8 cellular contexts compared by ENCODE assay signal in the genomic region with DNA sequence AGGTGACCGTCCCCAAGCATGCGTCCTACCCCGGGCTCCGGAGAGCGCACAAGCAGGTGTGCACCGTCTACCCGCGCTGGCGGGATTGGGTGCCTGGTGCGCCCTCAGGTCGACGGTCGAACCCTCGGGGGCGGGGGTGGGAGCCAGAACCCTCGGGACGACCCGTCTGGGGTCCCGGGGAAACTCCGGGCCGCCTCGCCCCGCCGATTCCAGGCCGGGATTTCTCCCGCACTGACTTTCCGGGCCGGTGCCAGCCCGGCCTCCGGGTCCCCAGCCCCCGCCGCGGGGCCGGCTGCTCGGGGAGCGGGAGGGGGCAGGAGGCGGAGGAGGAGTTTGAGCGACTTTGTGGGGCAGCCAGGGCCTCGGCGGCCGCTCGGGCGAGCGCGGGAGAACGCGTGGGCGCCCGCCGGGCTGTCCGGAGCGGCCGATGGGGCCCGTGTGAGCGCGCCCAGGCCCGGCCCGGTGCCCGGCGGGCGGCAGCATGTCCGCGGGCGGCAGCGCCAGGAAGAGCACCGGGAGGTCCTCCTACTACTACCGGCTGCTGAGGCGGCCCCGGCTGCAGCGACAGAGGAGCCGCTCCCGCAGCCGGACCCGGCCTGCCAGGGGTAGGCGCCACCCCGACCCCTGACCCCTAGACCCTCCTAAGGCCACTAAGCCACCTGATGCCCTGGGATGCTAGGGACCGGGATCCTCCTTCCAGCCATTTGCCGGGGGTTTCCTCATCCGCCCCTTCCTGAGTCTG. TPM values are rescaled to one million over a fixed set of nuclear protein-coding genes. Genes with fewer than 3 reads are reported as not detected.
A peak's percentile ranks its signal among the peaks of the same experiment; 100 is the strongest.
DNase-seq lines count a peak whose midpoint lies in the region; ATAC-seq, FAIRE-seq and TF ChIP-seq lines count a peak whose summit lies in the region.

A gene (plus strand): TSS at position 340 of the 742 bp plus-strand sequence. CDS start 142 bp downstream, at position 482.

- FAIRE-seq in endothelial cell of umbilical vein (lab: Jason Lieb, UNC) = peak; percentile 69

- POLR2A ChIA-PET in endothelial cell of umbilical vein (lab: Charles Lee) = no interaction called here

- DNase-seq in activated T-cell treated with anti-CD3 and anti-CD28 coated beads, Interleukin-2, amount 50 U/mL, for 24 hours = no peak
- DNase-seq in activated T-cell treated with anti-CD3 and anti-CD28 coated beads, Interleukin-2, amount 50 U/mL, for 1 hour = no peak
- DNase-seq in SJCRH30 (peak; percentile 83 to 85), endothelial cell of umbilical vein (ENCODE audit: low read depth, low spot score) (peak; percentile 59), midbrain (lab: John Stamatoyannopoulos, UW) (peak; percentile 84), tibial artery (peak; percentile 47 to 78), germinal center (ENCODE audit: low spot score) (no peak)

- TF ChIP-seq CTCF in endothelial cell of umbilical vein (IDR thresholded peaks at IDR 0.05; ENCODE audit: extremely low read depth in 1 of 2, insufficient read depth in 1 of 2, low read depth in 1 of 2, low read length in 2 of 2) (no peak), tibial artery (IDR thresholded peaks at IDR 0.05) (no peak)

- no peak within 1 kb of the TSS for H3K27ac Mint-ChIP-seq in activated T-cell treated with anti-CD3 and anti-CD28 coated beads, Interleukin-2, amount 50 U/mL, for 24 hours

- CTCF ChIA-PET in endothelial cell of umbilical vein (lab: Charles Lee) = interaction anchor here (0.8 to 3.4 kb wide), 6 partner anchors 9 to 32 kb away, joined by 3 to 24 read pairs (median 6); no protein-coding TSS in a partner anchor

- H3K4me3 ChIP-seq in SJCRH30 (peak within 1 kb of the TSS; percentile 78), endothelial cell of umbilical vein (replicated peaks in 1 of 3; ENCODE audit: insufficient read depth in 1 of 3, low read depth in 1 of 3, low read length in 3 of 3) (peak within 1 kb of the TSS; percentile 58 to 76 (median 69)), tibial artery (peak within 1 kb of the TSS; percentile 56 to 63)

- no TSS peak for BruUV-seq in endothelial cell of umbilical vein (replicated peaks; lab: Mats Ljungman, UMichigan)

- H3K79me2 ChIP-seq in endothelial cell of umbilical vein (ENCODE audit: control insufficient read depth, insufficient read depth, low read length) = no peaks in the 10 kb centered on the region

- H3K27me3 Mint-ChIP-seq in activated T-cell treated with anti-CD3 and anti-CD28 coated beads, Interleukin-2, amount 50 U/mL, for 24 hours = peaks cover 73% of the 10 kb centered on the region

- intact Hi-C loops in endothelial cell of umbilical vein (cut with micrococcal nuclease) = loop anchor here (1.0 kb wide), 2 partner anchors 12 to 101 kb away; no protein-coding TSS in a partner anchor
- intact Hi-C loops in tibial artery (cut with DNase I; ENCODE audit: low total_unique reads) = no loop called here

- no peaks in the 10 kb centered on the region for H3K9me3 ChIP-seq in SJCRH30 (replicated peaks)
- H3K9me3 ChIP-seq in endothelial cell of umbilical vein (replicated peaks; ENCODE audit: control insufficient read depth, insufficient read depth, low read length) = no peaks in the 10 kb centered on the region
- H3K9me3 ChIP-seq in tibial artery = no peaks in the 10 kb centered on the region

- H4K20me1 ChIP-seq in endothelial cell of umbilical vein (replicated peaks; ENCODE audit: control insufficient read depth, extremely low read depth, insufficient read depth, low read length) = no peaks in the 10 kb centered on the region

- H3K9ac ChIP-seq in endothelial cell of umbilical vein (replicated peaks; ENCODE audit: extremely low read depth, insufficient read depth, low read length) = peak within 1 kb of the TSS; percentile 70

- H3K4me1 ChIP-seq in SJCRH30 (peaks cover 21% of the 10 kb centered on the region), endothelial cell of umbilical vein (ENCODE audit: control insufficient read depth, extremely low read depth, insufficient read depth, low read length) (peaks cover 25% of the 10 kb centered on the region), tibial artery (peaks cover 7 to 34% (median 27%) of the 10 kb centered on the region in 4 donors)

- H2AFZ ChIP-seq in endothelial cell of umbilical vein (ENCODE audit: low read depth, low read length) = peak within 1 kb of the TSS; percentile 76

- peak within 1 kb of the TSS; percentile 83 for H3K4me2 ChIP-seq in endothelial cell of umbilical vein (ENCODE audit: insufficient read depth, low read length)

- no peaks in the 10 kb centered on the region for H3K9me3 Mint-ChIP-seq in activated T-cell treated with anti-CD3 and anti-CD28 coated beads, Interleukin-2, amount 50 U/mL, for 24 hours

- no peaks in the 10 kb centered on the region for H3K27me3 ChIP-seq in SJCRH30
- no peaks in the 10 kb centered on the region for H3K27me3 ChIP-seq in endothelial cell of umbilical vein (ENCODE audit: control insufficient read depth in 2 of 2, insufficient read depth in 2 of 2, low read length in 2 of 2)
- H3K27me3 ChIP-seq in tibial artery = no peaks in the 10 kb centered on the region

- no peak for ATAC-seq in GM19328 (IDR thresholded peaks at IDR 0.05; ENCODE audit: unreplicated experiment)

- peaks cover 16% of the 10 kb centered on the region for H3K4me1 Mint-ChIP-seq in activated T-cell treated with anti-CD3 and anti-CD28 coated beads, Interleukin-2, amount 50 U/mL, for 24 hours (ENCODE audit: low read depth)

- no peaks in the 10 kb centered on the region for H3K36me3 ChIP-seq in SJCRH30
- no peaks in the 10 kb centered on the region for H3K36me3 ChIP-seq in endothelial cell of umbilical vein (ENCODE audit: control insufficient read depth in 2 of 2, extremely low read depth in 1 of 2, insufficient read depth in 2 of 2, low read length in 2 of 2)
- no peaks in the 10 kb centered on the region for H3K36me3 ChIP-seq in tibial artery

- peak; percentile 58 for TF ChIP-seq POLR2A in endothelial cell of umbilical vein (IDR thresholded peaks at IDR 0.05; ENCODE audit: low read depth, low read length)

- H3K4me3 Mint-ChIP-seq in activated T-cell treated with anti-CD3 and anti-CD28 coated beads, Interleukin-2, amount 50 U/mL, for 24 hours = peak within 1 kb of the TSS; percentile 38

- peak within 1 kb of the TSS; percentile 17; the same call in 1 of the 2 replicates for H3K27ac ChIP-seq in SJCRH30
- no peak within 1 kb of the TSS for H3K27ac ChIP-seq in endothelial cell of umbilical vein (ENCODE audit: insufficient read depth, low read depth, low read length)
- H3K27ac ChIP-seq in tibial artery = peak within 1 kb of the TSS; percentile 52 to 65

- H3K9me1 ChIP-seq in endothelial cell of umbilical vein (replicated peaks; ENCODE audit: control insufficient read depth, extremely low read depth, insufficient read depth, low read length) = no peaks in the 10 kb centered on the region

- no peaks in the 10 kb centered on the region for H3K36me3 Mint-ChIP-seq in activated T-cell treated with anti-CD3 and anti-CD28 coated beads, Interleukin-2, amount 50 U/mL, for 24 hours (ENCODE audit: low read depth)

- dilution Hi-C loops in endothelial cell of umbilical vein (cut with MboI; ENCODE audit: extremely low pct_ligation_motif_present, low sequenced_read_pairs) = no loop called here

TF ChIP-seq in endothelial cell of umbilical vein, 7 proteins besides CTCF, POLR2A, EP300 and RAD21:
- TF ChIP-seq JUN (IDR thresholded peaks at IDR 0.05; ENCODE audit: borderline replicate concordance, insufficient read depth, insufficient read length, low read depth) = no peak
- TF ChIP-seq, protein P1, sequence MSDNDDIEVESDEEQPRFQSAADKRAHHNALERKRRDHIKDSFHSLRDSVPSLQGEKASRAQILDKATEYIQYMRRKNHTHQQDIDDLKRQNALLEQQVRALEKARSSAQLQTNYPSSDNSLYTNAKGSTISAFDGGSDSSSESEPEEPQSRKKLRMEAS (IDR thresholded peaks at IDR 0.05; ENCODE audit: insufficient read depth, insufficient read length) = no peak
- peak; percentile 35 for TF ChIP-seq EZH2 (IDR thresholded peaks at IDR 0.05; ENCODE audit: borderline replicate concordance, low read depth, low read length, severe bottlenecking)
- peak; percentile 49 for TF ChIP-seq POLR2AphosphoS5 (IDR thresholded peaks at IDR 0.05; ENCODE audit: insufficient read depth, low read depth, low read length)
- TF ChIP-seq MYC (IDR thresholded peaks at IDR 0.05; ENCODE audit: low read depth, low read length) = no peak
- no peak for TF ChIP-seq FOS (IDR thresholded peaks at IDR 0.05; ENCODE audit: borderline replicate concordance, insufficient read depth, low read length)
TF ChIP-seq in endothelial cell of umbilical vein: peak in this region for 2.

RNA-seq across cellular contexts. Expression of the gene that starts here (rescaled TPM):
- total RNA-seq in SJCRH30 (2014; rRNA removed; shearing (Covaris generic)) = 18.2 and 18.7 TPM in 2 replicates
- 48.4 and 53.6 TPM in 2 replicates for total RNA-seq in endothelial cell of umbilical vein
- polyA plus RNA-seq in endothelial cell of umbilical vein = 29.2 and 29.9 TPM in 2 replicates
- polyA plus RNA-seq in endothelial cell of umbilical vein (2011; cell fraction: cytosol; rRNA removed) = 30.3 and 32.7 TPM in 2 replicates
- polyA plus RNA-seq in endothelial cell of umbilical vein (2011; cell fraction: nucleus; rRNA removed) = 51.8 and 52.0 TPM in 2 replicates
- polyA plus RNA-seq in endothelial cell of umbilical vein (2012) = 26.9 and 27.1 TPM in 2 replicates
- polyA minus RNA-seq in endothelial cell of umbilical vein = 67.5 and 90.9 TPM in 2 replicates
- 12.8 TPM for polyA minus RNA-seq in endothelial cell of umbilical vein (2011; cell fraction: cytosol; rRNA and poly(A)+ RNA removed)
- polyA minus RNA-seq in endothelial cell of umbilical vein (2011; cell fraction: nucleus; rRNA and poly(A)+ RNA removed) = 33.9 and 35.2 TPM in 2 replicates

Comparison
In these comparisons a context has a peak if more than half of its experiments do, and no peak if none do; other contexts are left out.
1. DNase-seq: peak in SJCRH30 (2 of 2), endothelial cell of umbilical vein (single experiment), midbrain (single experiment) and tibial artery (2 of 2); none in activated T-cell treated with anti-CD3 and anti-CD28 coated beads, Interleukin-2, amount 50 U/mL, for 24 hours (single experiment), activated T-cell treated with anti-CD3 and anti-CD28 coated beads, Interleukin-2, amount 50 U/mL, for 1 hour (single experiment) and germinal center (single experiment).
2. Peak in every context shown above with its lines, with median percentiles within 50 percentile points of each other: H3K4me3 ChIP-seq.